Comparison of ENCODE assay signal across 15 cellular contexts in the genomic region with DNA sequence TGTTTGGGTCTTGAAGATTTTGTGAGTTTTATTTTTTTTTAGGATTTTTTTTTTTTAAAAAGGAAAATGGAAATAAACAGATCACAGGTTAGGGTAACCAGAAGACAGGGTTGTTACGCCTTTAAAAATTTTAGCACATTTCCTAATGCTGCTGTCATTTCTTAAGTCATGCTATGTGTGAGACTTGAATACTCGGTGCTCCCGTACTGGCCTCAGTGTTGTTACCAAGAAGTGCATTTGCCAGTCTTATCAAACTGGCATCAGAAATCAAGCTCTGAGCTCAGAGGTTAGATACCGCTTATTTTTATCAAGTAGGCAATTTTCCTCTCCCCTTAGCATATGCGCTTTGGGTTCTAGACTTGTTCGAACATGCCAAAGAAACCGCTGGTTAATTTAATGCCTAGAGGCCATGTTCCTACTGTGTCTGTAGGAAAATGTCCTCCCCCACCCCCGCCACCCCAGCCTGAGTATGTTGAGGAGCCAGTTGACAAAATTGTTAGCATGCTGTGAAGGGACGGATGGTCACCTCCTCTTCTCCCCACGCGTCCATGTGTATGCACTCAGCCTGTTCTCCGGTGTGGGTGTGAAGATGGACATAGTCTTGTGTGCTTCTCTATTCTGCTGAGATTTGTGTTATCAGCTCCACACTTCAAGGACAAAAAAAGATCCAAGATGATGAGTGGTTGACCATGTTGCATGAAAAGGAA.
DNase-seq lines count a peak whose midpoint lies in the region; ATAC-seq, FAIRE-seq and TF ChIP-seq lines count a peak whose summit lies in the region.
"Had no signal": no experiment of that assay in that cellular context is flagged by ENCODE, and none has a peak within 500 bp of the region (broad histone marks: within the 10 kb centered on the region; RNA-seq: fewer than 3 reads in every experiment).

No MANE protein-coding gene starts in this region.

- peak overlapping the region; percentile 55; the same call in 1 of the 2 replicates for H3K27ac ChIP-seq in ACC112 (ENCODE audit: low read depth, low read length)
- H3K27ac ChIP-seq in osteoblast (ENCODE audit: low read depth, low read length) = no peak overlapping the region

- TF ChIP-seq CTCF in osteoblast (IDR thresholded peaks at IDR 0.05; ENCODE audit: extremely low read depth, low read depth, low read length) = no peak

- H3K4me1 Mint-ChIP-seq in activated T-cell treated with anti-CD3 and anti-CD28 coated beads, Interleukin-2, amount 50 U/mL, for 72 hours (ENCODE audit: low read depth) = peaks cover 50% of the 10 kb centered on the region

- H3K36me3 ChIP-seq in ACC112 (ENCODE audit: insufficient read depth, low read length) (no peaks in the 10 kb centered on the region), osteoblast (ENCODE audit: insufficient read depth, low read length) (no peaks in the 10 kb centered on the region)
- H3K36me3 ChIP-seq: upper lobe of left lung had no signal

- H2AFZ ChIP-seq in ACC112 (ENCODE audit: low read length, unreplicated experiment) = no peak overlapping the region
- peak overlapping the region; percentile 7 for H2AFZ ChIP-seq in osteoblast (ENCODE audit: low read length)

- no peaks in the 10 kb centered on the region for H3K36me3 Mint-ChIP-seq in activated T-cell treated with anti-CD3 and anti-CD28 coated beads, Interleukin-2, amount 50 U/mL, for 72 hours (ENCODE audit: insufficient read depth in 2 of 2)
- H3K36me3 Mint-ChIP-seq: activated naive CD4-positive, alpha-beta T cell treated with anti-CD3 and anti-CD28 coated beads, Interleukin-2, amount 10 ng/mL, durations not matched to agents 7 days and 5 days had no signal

- H3K79me2 ChIP-seq in ACC112 (ENCODE audit: control insufficient read depth, insufficient read depth, low read length, unreplicated experiment) (no peaks in the 10 kb centered on the region), osteoblast (ENCODE audit: insufficient read depth, low read length) (no peaks in the 10 kb centered on the region)

- no peaks in the 10 kb centered on the region for H3K27me3 Mint-ChIP-seq in activated T-cell treated with anti-CD3 and anti-CD28 coated beads, Interleukin-2, amount 50 U/mL, for 72 hours (ENCODE audit: low read depth)
- H3K27me3 Mint-ChIP-seq: activated naive CD4-positive, alpha-beta T cell treated with anti-CD3 and anti-CD28 coated beads, Interleukin-2, amount 10 ng/mL, durations not matched to agents 7 days and 5 days; dendritic cell treated with granulocyte-macrophage colony-stimulating factor and Interleukin-4, amounts not matched to agents 40 ng/mL and 50 ng/mL, for 4 days had no signal

- H3K27me3 ChIP-seq in ACC112 (ENCODE audit: insufficient read depth, low read length) (no peaks in the 10 kb centered on the region), osteoblast (ENCODE audit: insufficient read depth, low read length) (no peaks in the 10 kb centered on the region)
- H3K27me3 ChIP-seq: upper lobe of left lung had no signal

- no peak overlapping the region; the same call in 1 of the 2 replicates for H3K4me3 ChIP-seq in ACC112 (ENCODE audit: low read depth, low read length)
- no peak overlapping the region for H3K4me3 ChIP-seq in osteoblast (ENCODE audit: insufficient read depth, low read length)
- H3K4me3 ChIP-seq: upper lobe of left lung had no signal

- FAIRE-seq in endometrium (lab: Jason Lieb, UNC) = peak; percentile 70
- FAIRE-seq: frontal cortex had no signal

- DNase-seq in NCI-H526 treated with DMSO at 0.1 percent for 48 hours (lab: John Stamatoyannopoulos, UW) = peak; percentile 15
- DNase-seq in osteoblast (ENCODE audit: insufficient read length, low spot score, missing footprints) = no peak
- DNase-seq in activated T-cell treated with anti-CD3 and anti-CD28 coated beads, Interleukin-2, amount 50 U/mL, for 72 hours = no peak
- DNase-seq in NCI-H226 = no peak
- DNase-seq in NOMO-1 (lab: John Stamatoyannopoulos, UW; ENCODE audit: unreplicated experiment in 2 of 2) = no peak
- DNase-seq: activated naive CD4-positive, alpha-beta T cell treated with anti-CD3 and anti-CD28 coated beads, Interleukin-2, amount 10 ng/mL, durations not matched to agents 7 days and 5 days; Kasumi-1; NCI-H2171; upper lobe of left lung had no signal

- no peaks in the 10 kb centered on the region for H4K20me1 ChIP-seq in osteoblast (ENCODE audit: insufficient read depth, low read length)

- H3K4me1 ChIP-seq in ACC112 (ENCODE audit: control insufficient read depth, insufficient read depth, low read length, unreplicated experiment) (peaks cover 28% of the 10 kb centered on the region), osteoblast (ENCODE audit: insufficient read depth, low read length) (peaks cover 26% of the 10 kb centered on the region)

- H3K27ac Mint-ChIP-seq in activated T-cell treated with anti-CD3 and anti-CD28 coated beads, Interleukin-2, amount 50 U/mL, for 72 hours = no peak overlapping the region
- H3K27ac Mint-ChIP-seq: activated naive CD4-positive, alpha-beta T cell treated with anti-CD3 and anti-CD28 coated beads, Interleukin-2, amount 10 ng/mL, durations not matched to agents 7 days and 5 days; dendritic cell treated with granulocyte-macrophage colony-stimulating factor and Interleukin-4, amounts not matched to agents 40 ng/mL and 50 ng/mL, for 4 days had no signal

- no peak overlapping the region for H3K4me3 Mint-ChIP-seq in activated T-cell treated with anti-CD3 and anti-CD28 coated beads, Interleukin-2, amount 50 U/mL, for 72 hours
- H3K4me3 Mint-ChIP-seq: activated naive CD4-positive, alpha-beta T cell treated with anti-CD3 and anti-CD28 coated beads, Interleukin-2, amount 10 ng/mL, durations not matched to agents 7 days and 5 days; dendritic cell treated with granulocyte-macrophage colony-stimulating factor and Interleukin-4, amounts not matched to agents 40 ng/mL and 50 ng/mL, for 4 days had no signal

- peak overlapping the region; percentile 89 for H3K4me2 ChIP-seq in osteoblast (ENCODE audit: insufficient read depth, low read length)

- H3K9me3 ChIP-seq in osteoblast (ENCODE audit: low read depth, low read length) = no peaks in the 10 kb centered on the region
- H3K9me3 ChIP-seq: upper lobe of left lung had no signal

- ATAC-seq in activated T-cell treated with anti-CD3 and anti-CD28 coated beads, Interleukin-2, amount 50 U/mL, for 72 hours (replicated peaks in 1 of 2) = no peak
- ATAC-seq in HG02759 (IDR thresholded peaks at IDR 0.05; ENCODE audit: unreplicated experiment) = no peak
- ATAC-seq: left lobe of liver had no signal

- H3K9me3 Mint-ChIP-seq in activated T-cell treated with anti-CD3 and anti-CD28 coated beads, Interleukin-2, amount 50 U/mL, for 72 hours = no peaks in the 10 kb centered on the region
- H3K9me3 Mint-ChIP-seq: activated naive CD4-positive, alpha-beta T cell treated with anti-CD3 and anti-CD28 coated beads, Interleukin-2, amount 10 ng/mL, durations not matched to agents 7 days and 5 days; dendritic cell treated with granulocyte-macrophage colony-stimulating factor and Interleukin-4, amounts not matched to agents 40 ng/mL and 50 ng/mL, for 4 days had no signal
